ENCODE assay signal across 1 cellular context in genomic region chr19:40144947-40145748, GRCh38.
TF ChIP-seq lines count a peak whose summit lies in the region.

No MANE protein-coding gene starts in this region.

TF ChIP-seq in HepG2, 621 proteins besides CTCF, POLR2A, EP300 and RAD21:
- TF ChIP-seq ZNF460 (CRISPR knock-in tag; IDR thresholded peaks at IDR 0.05; ENCODE audit: borderline replicate concordance) = no peak
- TF ChIP-seq ZNF768 (CRISPR knock-in tag; IDR thresholded peaks at IDR 0.05) = peak; percentile 40; the same call in 1 of the 2 replicates
